Comparison of ENCODE assay signal across 18 cellular contexts in the genomic region with DNA sequence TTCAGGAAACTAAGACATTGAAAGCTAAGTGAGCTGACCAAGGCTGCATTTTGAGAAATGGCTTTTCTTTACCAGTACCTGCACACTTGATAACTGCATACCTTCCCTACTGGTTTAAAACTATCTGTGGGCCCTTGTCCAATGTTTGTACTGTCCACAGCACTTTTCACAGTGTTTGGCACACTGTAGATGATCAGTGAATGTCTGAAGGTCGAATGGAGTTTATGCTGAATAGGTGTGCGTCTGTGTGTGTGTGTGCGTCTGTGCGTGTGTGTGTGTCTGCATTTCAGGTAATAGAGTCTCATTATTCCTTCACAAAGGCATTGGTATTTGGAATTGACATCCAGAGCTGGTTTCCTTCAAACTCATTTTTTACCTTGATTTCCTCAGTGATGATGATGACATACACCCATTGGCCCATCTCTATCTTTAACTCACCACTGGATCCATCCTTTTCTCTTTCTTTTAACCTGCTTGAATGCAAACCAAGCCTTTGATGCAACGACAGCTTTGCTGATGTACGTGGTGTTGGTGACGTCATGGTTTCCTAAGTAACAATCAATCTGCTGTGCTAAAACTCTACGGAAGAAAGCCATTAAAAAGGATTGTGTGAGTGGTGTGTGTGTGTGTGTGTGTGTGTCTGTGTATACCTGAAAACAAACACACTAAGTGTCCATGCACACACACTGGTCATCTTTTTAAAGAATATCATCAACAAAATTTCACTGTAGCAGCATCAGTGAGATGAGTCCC.
"Had no signal": no experiment of that assay in that cellular context is flagged by ENCODE, and none has a peak within 500 bp of the region (broad histone marks: within the 10 kb centered on the region; RNA-seq: fewer than 3 reads in every experiment).

No MANE protein-coding gene starts in this region.

- H3K36me3 ChIP-seq: gastrocnemius medialis, left ventricle myocardium inferior, lower lobe of right lung, sigmoid colon, transverse colon had no signal

- ATAC-seq: esophagus mucosa; gastrocnemius medialis; lower lobe of right lung; natural killer cell treated with Interleukin-12 subunit alpha and Interleukin-12 subunit beta and Interleukin-15 and Interleukin-18, amount 100 ng/mL, for 72 hours; stimulated activated naive B cell treated with anti-CD40 and anti-IgM and Interleukin-4, amounts not matched to agents 10 μg/mL and 1 μg/mL and 100 μg/mL, for 72 hours; stimulated activated naive CD8-positive, alpha-beta T cell treated with anti-CD3 and anti-CD28 coated beads, Interleukin-15, amount 100 ng/mL, for 72 hours had no signal

- H3K27me3 ChIP-seq: testis had no signal

- H3K9me3 ChIP-seq: gastrocnemius medialis, left ventricle myocardium inferior, lower lobe of right lung, sigmoid colon, testis, transverse colon had no signal

- H3K36me3 Mint-ChIP-seq: memory B cell; natural killer cell treated with Interleukin-12 subunit alpha and Interleukin-12 subunit beta and Interleukin-15 and Interleukin-18, amount 100 ng/mL, for 72 hours; stimulated activated naive B cell treated with anti-CD40 and anti-IgM and Interleukin-4, amounts not matched to agents 10 μg/mL and 1 μg/mL and 100 μg/mL, for 72 hours had no signal

- H3K9me3 Mint-ChIP-seq: memory B cell; natural killer cell treated with Interleukin-12 subunit alpha and Interleukin-12 subunit beta and Interleukin-15 and Interleukin-18, amount 100 ng/mL, for 72 hours; stimulated activated naive B cell treated with anti-CD40 and anti-IgM and Interleukin-4, amounts not matched to agents 10 μg/mL and 1 μg/mL and 100 μg/mL, for 72 hours; stimulated activated naive CD8-positive, alpha-beta T cell treated with anti-CD3 and anti-CD28 coated beads, Interleukin-15, amount 100 ng/mL, for 72 hours had no signal

- DNase-seq: cortex of kidney; dorsolateral prefrontal cortex; effector CD8-positive, alpha-beta T cell; gastrocnemius medialis; left ventricle myocardium inferior; lower lobe of right lung; midbrain; sigmoid colon; stimulated activated CD4-positive, alpha-beta T cell treated with anti-CD3 and anti-CD28 coated beads, Interleukin-2, amount 100 ng/mL, for 24 hours; stimulated activated CD4-positive, alpha-beta T cell treated with anti-CD3 and anti-CD28 coated beads, Interleukin-4, amount 100 ng/mL, for 4 hours; stimulated activated naive B cell treated with anti-CD40 and anti-IgM and Interleukin-4, amounts not matched to agents 10 μg/mL and 1 μg/mL and 100 μg/mL, for 72 hours; stimulated activated naive CD8-positive, alpha-beta T cell treated with anti-CD3 and anti-CD28 coated beads, Interleukin-15, amount 100 ng/mL, for 72 hours; testis; transverse colon had no signal

- H3K4me3 ChIP-seq: dorsolateral prefrontal cortex, gastrocnemius medialis, left ventricle myocardium inferior, lower lobe of right lung, sigmoid colon, skin epidermis, testis, transverse colon had no signal

- H3K4me1 ChIP-seq: gastrocnemius medialis, lower lobe of right lung, testis, transverse colon had no signal

- H3K4me3 Mint-ChIP-seq: memory B cell; natural killer cell treated with Interleukin-12 subunit alpha and Interleukin-12 subunit beta and Interleukin-15 and Interleukin-18, amount 100 ng/mL, for 72 hours; stimulated activated naive B cell treated with anti-CD40 and anti-IgM and Interleukin-4, amounts not matched to agents 10 μg/mL and 1 μg/mL and 100 μg/mL, for 72 hours; stimulated activated naive CD8-positive, alpha-beta T cell treated with anti-CD3 and anti-CD28 coated beads, Interleukin-15, amount 100 ng/mL, for 72 hours had no signal

- H3K27ac ChIP-seq: gastrocnemius medialis, left ventricle myocardium inferior, lower lobe of right lung, sigmoid colon, skin epidermis, testis, transverse colon had no signal

- H3K4me1 Mint-ChIP-seq: memory B cell; stimulated activated naive B cell treated with anti-CD40 and anti-IgM and Interleukin-4, amounts not matched to agents 10 μg/mL and 1 μg/mL and 100 μg/mL, for 72 hours; stimulated activated naive CD8-positive, alpha-beta T cell treated with anti-CD3 and anti-CD28 coated beads, Interleukin-15, amount 100 ng/mL, for 72 hours had no signal

- H3K27ac Mint-ChIP-seq: memory B cell; natural killer cell treated with Interleukin-12 subunit alpha and Interleukin-12 subunit beta and Interleukin-15 and Interleukin-18, amount 100 ng/mL, for 72 hours; stimulated activated naive B cell treated with anti-CD40 and anti-IgM and Interleukin-4, amounts not matched to agents 10 μg/mL and 1 μg/mL and 100 μg/mL, for 72 hours; stimulated activated naive CD8-positive, alpha-beta T cell treated with anti-CD3 and anti-CD28 coated beads, Interleukin-15, amount 100 ng/mL, for 72 hours had no signal
